13 cellular contexts compared by ENCODE assay signal in genomic region chr3:99366663-99367429, GRCh38.
A peak's percentile ranks its signal among the peaks of the same experiment; 100 is the strongest.
DNase-seq lines count a peak whose midpoint lies in the region; ATAC-seq, FAIRE-seq and TF ChIP-seq lines count a peak whose summit lies in the region.
"Had no signal": no experiment of that assay in that cellular context is flagged by ENCODE, and none has a peak within 500 bp of the region (broad histone marks: within the 10 kb centered on the region; RNA-seq: fewer than 3 reads in every experiment).

No MANE protein-coding gene starts in this region.

- no peak for TF ChIP-seq POLR2A in GM12878 (IDR thresholded peaks at IDR 0.05; ENCODE audit: low read depth, low read length)

- SMC1A ChIA-PET in GM12878 (lab: Charles Lee; ENCODE audit: uncharacterized antibody, unreplicated experiment) = interaction anchor here (0.6 to 0.7 kb wide), 2 partner anchors 13 to 1146 kb away, joined by 3 read pairs; no protein-coding TSS in a partner anchor

- CTCF ChIA-PET in GM12878 (lab: Yijun Ruan, JAX) = interaction anchor here (1.0 kb wide), 2 partner anchors 31 to 72 kb away, joined by 3 read pairs; no protein-coding TSS in a partner anchor

- BruUV-seq in GM12878 (replicated peaks; lab: Mats Ljungman, UMichigan) = no TSS peak

- no peaks in the 10 kb centered on the region for H3K36me3 ChIP-seq in GM12878 (ENCODE audit: control insufficient read depth in 2 of 2, insufficient read depth in 2 of 2, low read length in 1 of 2)
- H3K36me3 ChIP-seq in lower lobe of right lung = no peaks in the 10 kb centered on the region

- intact Hi-C loops in GM12878 (cut with micrococcal nuclease; ENCODE audit: unreplicated experiment) (no loop called here), lower lobe of right lung (cut with DNase I) (no loop called here)

- H3K4me1 Mint-ChIP-seq in mesothelial cell of epicardium = no peaks in the 10 kb centered on the region
- H3K4me1 Mint-ChIP-seq: CD14-positive monocyte; stimulated activated naive CD8-positive, alpha-beta T cell treated with anti-CD3 and anti-CD28 coated beads, Interleukin-15, amount 100 ng/mL, for 72 hours had no signal

- peaks cover 2% of the 10 kb centered on the region for H3K27me3 Mint-ChIP-seq in mesothelial cell of epicardium (ENCODE audit: low read depth)
- H3K27me3 Mint-ChIP-seq: stimulated activated naive CD8-positive, alpha-beta T cell treated with anti-CD3 and anti-CD28 coated beads, Interleukin-15, amount 100 ng/mL, for 72 hours had no signal

- in situ Hi-C loops in GM12878 (cut with MboI) = no loop called here

- H3K9me3 ChIP-seq in GM12878 (replicated peaks; ENCODE audit: control insufficient read depth, insufficient read depth, low read length) = no peaks in the 10 kb centered on the region
- no peaks in the 10 kb centered on the region for H3K9me3 ChIP-seq in lower lobe of right lung

- no peak overlapping the region for H2AFZ ChIP-seq in GM12878 (ENCODE audit: control insufficient read depth, low read depth, low read length)

- 46% methylated on average over 5 of the region's 5 CpGs for WGBS in GM12878 (ENCODE audit: insufficient coverage, insufficient replicate concordance, low lambda C conversion rate, missing lambda C conversion rate)

- POLR2A ChIA-PET in GM12878 (lab: Charles Lee) = no interaction called here

- H3K36me3 Mint-ChIP-seq in mesothelial cell of epicardium = no peaks in the 10 kb centered on the region
- H3K36me3 Mint-ChIP-seq: CD14-positive monocyte had no signal

- FAIRE-seq in GM18507 (lab: Jason Lieb, UNC) = peak; percentile 54
- FAIRE-seq in GM12878 (lab: Jason Lieb, UNC) = no peak

- DNase-seq in GM18507 (ENCODE audit: extremely low spot score, insufficient read length, low read depth) (no peak), LoVo (ENCODE audit: low spot score) (peak; percentile 0), GM12878 (ENCODE audit: low read depth, low spot score) (no peak), lower lobe of right lung (no peak), mesothelial cell of epicardium (ENCODE audit: low spot score in 2 of 2, unreplicated experiment in 2 of 2) (no peak)
- DNase-seq in stimulated activated CD4-positive, alpha-beta T cell treated with anti-CD3 and anti-CD28 coated beads, Interleukin-15, amount 100 ng/mL, for 24 hours = no peak
- DNase-seq: activated CD8-positive, alpha-beta memory T cell treated with anti-CD3 and anti-CD28 coated beads for 24 hours; activated gamma-delta T cell treated with Interleukin-2 at 50 U/mL for 16 hours; GF-D8; NCI-H2227 treated with DMSO at 0.1 percent for 48 hours; stimulated activated naive CD8-positive, alpha-beta T cell treated with anti-CD3 and anti-CD28 coated beads, Interleukin-15, amount 100 ng/mL, for 72 hours had no signal

- no peaks in the 10 kb centered on the region for H3K4me1 ChIP-seq in GM12878 (ENCODE audit: control insufficient read depth, insufficient read depth, low read length)
- H3K4me1 ChIP-seq in lower lobe of right lung = no peaks in the 10 kb centered on the region

- H3K27ac ChIP-seq in GM12878 (ENCODE audit: control insufficient read depth, insufficient read depth) = no peak overlapping the region
- H3K27ac ChIP-seq in lower lobe of right lung = no peak overlapping the region

- H4K20me1 ChIP-seq in GM12878 (ENCODE audit: control insufficient read depth, insufficient read depth) = no peaks in the 10 kb centered on the region

- TF ChIP-seq CTCF in GM12878 (IDR thresholded peaks at IDR 0.05 in 2 of 3, conservative IDR thresholded peaks at IDR 0.05 in 1 of 3; ENCODE audit: control insufficient read depth in 2 of 3, extremely low read depth in 1 of 3, insufficient read depth in 1 of 3, low read depth in 3 of 3, low read length in 3 of 3) = no peak
- no peak for TF ChIP-seq CTCF in lower lobe of right lung (IDR thresholded peaks at IDR 0.05)
- no peak for TF ChIP-seq CTCF in mesothelial cell of epicardium (IDR thresholded peaks at IDR 0.05; ENCODE audit: unreplicated experiment)

- TF ChIP-seq RAD21 in GM12878 (IDR thresholded peaks at IDR 0.05; ENCODE audit: insufficient read depth, low read depth, low read length) = 0 out of 2 replicates have a peak, but pooled peaks have one; percentile 1

- H3K9me3 Mint-ChIP-seq in mesothelial cell of epicardium = peaks cover 6% of the 10 kb centered on the region
- H3K9me3 Mint-ChIP-seq: stimulated activated naive CD8-positive, alpha-beta T cell treated with anti-CD3 and anti-CD28 coated beads, Interleukin-15, amount 100 ng/mL, for 72 hours had no signal

- H3K4me3 ChIP-seq in GM12878 (no peak overlapping the region), lower lobe of right lung (no peak overlapping the region)

- RAD21 ChIA-PET in GM12878 (lab: Charles Lee; ENCODE audit: unreplicated experiment) = no interaction called here

- no peak overlapping the region for H3K27ac Mint-ChIP-seq in mesothelial cell of epicardium
- H3K27ac Mint-ChIP-seq: CD14-positive monocyte; stimulated activated naive CD8-positive, alpha-beta T cell treated with anti-CD3 and anti-CD28 coated beads, Interleukin-15, amount 100 ng/mL, for 72 hours had no signal

- no peaks in the 10 kb centered on the region for H3K27me3 ChIP-seq in GM12878 (replicated peaks in 1 of 2; ENCODE audit: control insufficient read depth in 2 of 2, insufficient read depth in 2 of 2, low read length in 1 of 2)
- no peaks in the 10 kb centered on the region for H3K27me3 ChIP-seq in lower lobe of right lung (ENCODE audit: low read depth)

- no peak overlapping the region for H3K4me2 ChIP-seq in GM12878 (ENCODE audit: control insufficient read depth, insufficient read depth)

- ATAC-seq in GM12878 (no peak), lower lobe of right lung (peak; percentile 54 to 62), GM21723 (IDR thresholded peaks at IDR 0.05; ENCODE audit: unreplicated experiment) (no peak)
- ATAC-seq: stimulated activated naive CD8-positive, alpha-beta T cell treated with anti-CD3 and anti-CD28 coated beads, Interleukin-15, amount 100 ng/mL, for 72 hours had no signal

- H3K79me2 ChIP-seq in GM12878 (ENCODE audit: control insufficient read depth, insufficient read depth, low read length) = no peaks in the 10 kb centered on the region

- no peak for TF ChIP-seq EP300 in GM12878 (IDR thresholded peaks at IDR 0.05; ENCODE audit: borderline replicate concordance in 1 of 2, control insufficient read depth in 1 of 2, low read depth in 2 of 2, low read length in 2 of 2)

- no peak overlapping the region for H3K9ac ChIP-seq in GM12878 (ENCODE audit: control insufficient read depth, insufficient read depth, low read length)

- no peak overlapping the region for H3K4me3 Mint-ChIP-seq in mesothelial cell of epicardium
- H3K4me3 Mint-ChIP-seq: CD14-positive monocyte; stimulated activated naive CD8-positive, alpha-beta T cell treated with anti-CD3 and anti-CD28 coated beads, Interleukin-15, amount 100 ng/mL, for 72 hours had no signal

TF ChIP-seq in GM12878, 131 proteins besides CTCF, POLR2A, EP300 and RAD21 (continues in another document):
- TF ChIP-seq ETV6 (conservative IDR thresholded peaks at IDR 0.05 in 1 of 2, IDR thresholded peaks at IDR 0.05 in 1 of 2; ENCODE audit: borderline replicate concordance in 1 of 2, low read depth in 1 of 2) (no peak), BACH1 (IDR thresholded peaks at IDR 0.05; ENCODE audit: borderline replicate concordance) (no peak), WRNIP1 (IDR thresholded peaks at IDR 0.05; ENCODE audit: borderline replicate concordance, low read depth, low read length) (no peak), SRF (IDR thresholded peaks at IDR 0.05; ENCODE audit: low read depth in 2 of 2, low read length in 2 of 2) (no peak), RCOR1 (conservative IDR thresholded peaks at IDR 0.05; ENCODE audit: low read depth, low read length) (no peak), EED (IDR thresholded peaks at IDR 0.05; ENCODE audit: low read depth) (no peak), ZNF687 (IDR thresholded peaks at IDR 0.05) (no peak), POLR2AphosphoS2 (IDR thresholded peaks at IDR 0.05; ENCODE audit: low read depth, low read length) (no peak)

Comparison
In these comparisons a context has a peak if more than half of its experiments do, and no peak if none do; other contexts are left out.
1. ATAC-seq: peak in lower lobe of right lung (2 of 2); none in GM12878 (single experiment) and GM21723 (single experiment).